8 cellular contexts compared by ENCODE assay signal in genomic region chr15:80776420-80777045, GRCh38.
DNase-seq lines count a peak whose midpoint lies in the region; ATAC-seq lines count a peak whose summit lies in the region.

No MANE protein-coding gene starts in this region.

- DNase-seq in DMS79 treated with DMSO at 0.1 percent for 48 hours (lab: John Stamatoyannopoulos, UW) (peak; percentile 40), DMS79 (lab: John Stamatoyannopoulos, UW) (no peak), NCI-H2107 (lab: John Stamatoyannopoulos, UW) (peak; percentile 10), cerebellar cortex (ENCODE audit: low spot score) (peak; percentile 72), kidney tubule cell (ENCODE audit: low spot score) (peak; percentile 80)
- DNase-seq in activated CD4-positive, CD25-positive, alpha-beta regulatory T cell treated with anti-CD3 and anti-CD28 coated beads, Interleukin-2, amount 50 U/mL, for 16 hours (ENCODE audit: low read depth, low spot score): peak; percentile 36
- DNase-seq in stimulated activated CD4-positive, alpha-beta T cell treated with anti-CD3 and anti-CD28 coated beads, Interleukin-4, amount 100 ng/mL, for 1 hour: peak; percentile 53

- no peak for ATAC-seq in GM18861 (IDR thresholded peaks at IDR 0.05; ENCODE audit: unreplicated experiment)
